Comparison of ENCODE assay signal across 11 cellular contexts in genomic region chr15:78374436-78375393, GRCh38. TPM values are rescaled to one million over a fixed set of nuclear protein-coding genes. Genes with fewer than 3 reads are reported as not detected.
DNase-seq lines count a peak whose midpoint lies in the region; ATAC-seq and TF ChIP-seq lines count a peak whose summit lies in the region.
"Had no signal": no experiment of that assay in that cellular context is flagged by ENCODE, and none has a peak within 500 bp of the region (broad histone marks: within the 10 kb centered on the region; RNA-seq: fewer than 3 reads in every experiment).

No MANE protein-coding gene starts in this region.

- DNase-seq in DMS53 treated with DMSO at 0.1 percent for 48 hours (lab: John Stamatoyannopoulos, UW; ENCODE audit: unreplicated experiment): peak; percentile 76
- peak; percentile 70 for DNase-seq in NB4 (ENCODE audit: low read depth)
- DNase-seq in activated CD4-positive, alpha-beta memory T cell treated with anti-CD3 and anti-CD28 coated beads for 36 hours: peak; percentile 37
- DNase-seq in naive thymus-derived CD4-positive, alpha-beta T cell: no peak
- DNase-seq in activated T-helper 2 cell treated with anti-CD3 and anti-CD28 coated beads, Interferon-gamma antibody, Interleukin-2, Interleukin-4, amounts not matched to agents 10 μg/mL and 5 μg/mL and 100 μg/mL, durations not matched to agents 14 hours and 24 hours and 36 hours (ENCODE audit: low spot score): no peak
- no peak for DNase-seq in NCI-H345 treated with DMSO at 0.1 percent for 48 hours (lab: John Stamatoyannopoulos, UW; ENCODE audit: unreplicated experiment)
- no peak for DNase-seq in left cardiac atrium
- DNase-seq: effector CD8-positive, alpha-beta T cell; GF-D8 had no signal

- H3K27me3 ChIP-seq in naive thymus-derived CD4-positive, alpha-beta T cell (ENCODE audit: control insufficient read depth in 2 of 2, insufficient read depth in 2 of 2, low read length in 2 of 2): no peaks in the 10 kb centered on the region

- H3K9me3 ChIP-seq in naive thymus-derived CD4-positive, alpha-beta T cell (ENCODE audit: control insufficient read depth in 2 of 3, low read length in 3 of 3): no peaks in the 10 kb centered on the region

- no peak for TF ChIP-seq POLR2A in NB4 (IDR thresholded peaks at IDR 0.05; ENCODE audit: extremely low read depth, insufficient read length)

- peak; percentile 66 for ATAC-seq in naive thymus-derived CD4-positive, alpha-beta T cell
- no peak for ATAC-seq in HG03139 (IDR thresholded peaks at IDR 0.05; ENCODE audit: unreplicated experiment)
- ATAC-seq in left cardiac atrium: no peak

- H3K4me3 Mint-ChIP-seq in activated CD4-positive, alpha-beta memory T cell treated with anti-CD3 and anti-CD28 coated beads for 36 hours: no peak overlapping the region
- no peak overlapping the region for H3K4me3 Mint-ChIP-seq in naive thymus-derived CD4-positive, alpha-beta T cell
- no peak overlapping the region for H3K4me3 Mint-ChIP-seq in activated T-helper 2 cell treated with anti-CD3 and anti-CD28 coated beads, Interferon-gamma antibody, Interleukin-2, Interleukin-4, amounts not matched to agents 10 μg/mL and 5 μg/mL and 100 μg/mL, durations not matched to agents 14 hours and 24 hours and 36 hours (ENCODE audit: low read depth)

- no peak overlapping the region for H3K4me3 ChIP-seq in NB4 (ENCODE audit: low read depth, low read length)
- no peak overlapping the region for H3K4me3 ChIP-seq in naive thymus-derived CD4-positive, alpha-beta T cell (ENCODE audit: low read length)

- H3K4me1 ChIP-seq in naive thymus-derived CD4-positive, alpha-beta T cell (ENCODE audit: control insufficient read depth in 2 of 2, insufficient read depth in 2 of 2, low read length in 2 of 2): no peaks in the 10 kb centered on the region

- POLR2A ChIA-PET in activated CD4-positive, alpha-beta memory T cell treated with anti-CD3 and anti-CD28 coated beads for 36 hours (lab: Charles Lee): no interaction called here
- POLR2A ChIA-PET in naive thymus-derived CD4-positive, alpha-beta T cell (lab: Charles Lee): no interaction called here

- H3K36me3 ChIP-seq in naive thymus-derived CD4-positive, alpha-beta T cell (ENCODE audit: control insufficient read depth in 2 of 3, insufficient read depth in 3 of 3, low read length in 3 of 3): no peaks in the 10 kb centered on the region

- H3K4me1 Mint-ChIP-seq in activated CD4-positive, alpha-beta memory T cell treated with anti-CD3 and anti-CD28 coated beads for 36 hours (ENCODE audit: low read depth): peaks cover 4% of the 10 kb centered on the region
- H3K4me1 Mint-ChIP-seq in naive thymus-derived CD4-positive, alpha-beta T cell: peaks cover 0 to 9% (median 6%) of the 10 kb centered on the region in 7 donors
- H3K4me1 Mint-ChIP-seq in activated T-helper 2 cell treated with anti-CD3 and anti-CD28 coated beads, Interferon-gamma antibody, Interleukin-2, Interleukin-4, amounts not matched to agents 10 μg/mL and 5 μg/mL and 100 μg/mL, durations not matched to agents 14 hours and 24 hours and 36 hours (ENCODE audit: low read depth): peaks cover 5% of the 10 kb centered on the region

- H3K9me3 Mint-ChIP-seq in activated CD4-positive, alpha-beta memory T cell treated with anti-CD3 and anti-CD28 coated beads for 36 hours: peaks cover 4% of the 10 kb centered on the region
- H3K9me3 Mint-ChIP-seq in naive thymus-derived CD4-positive, alpha-beta T cell: no peaks in the 10 kb centered on the region
- H3K9me3 Mint-ChIP-seq in activated T-helper 2 cell treated with anti-CD3 and anti-CD28 coated beads, Interferon-gamma antibody, Interleukin-2, Interleukin-4, amounts not matched to agents 10 μg/mL and 5 μg/mL and 100 μg/mL, durations not matched to agents 14 hours and 24 hours and 36 hours: no peaks in the 10 kb centered on the region

- H3K27ac Mint-ChIP-seq in activated CD4-positive, alpha-beta memory T cell treated with anti-CD3 and anti-CD28 coated beads for 36 hours: no peak overlapping the region
- H3K27ac Mint-ChIP-seq in naive thymus-derived CD4-positive, alpha-beta T cell: peak overlapping the region in 1 of 9 donors; percentile 16
- H3K27ac Mint-ChIP-seq in activated T-helper 2 cell treated with anti-CD3 and anti-CD28 coated beads, Interferon-gamma antibody, Interleukin-2, Interleukin-4, amounts not matched to agents 10 μg/mL and 5 μg/mL and 100 μg/mL, durations not matched to agents 14 hours and 24 hours and 36 hours: no peak overlapping the region

- H3K27ac ChIP-seq in naive thymus-derived CD4-positive, alpha-beta T cell (ENCODE audit: low read depth, low read length): no peak overlapping the region

- H3K27me3 Mint-ChIP-seq in activated CD4-positive, alpha-beta memory T cell treated with anti-CD3 and anti-CD28 coated beads for 36 hours: peaks cover 2% of the 10 kb centered on the region
- H3K27me3 Mint-ChIP-seq in naive thymus-derived CD4-positive, alpha-beta T cell: peaks cover 0 to 31% (median 5%) of the 10 kb centered on the region in 5 donors
- peaks cover 16% of the 10 kb centered on the region for H3K27me3 Mint-ChIP-seq in activated T-helper 2 cell treated with anti-CD3 and anti-CD28 coated beads, Interferon-gamma antibody, Interleukin-2, Interleukin-4, amounts not matched to agents 10 μg/mL and 5 μg/mL and 100 μg/mL, durations not matched to agents 14 hours and 24 hours and 36 hours (ENCODE audit: low read depth)

- TF ChIP-seq CTCF in NB4 (IDR thresholded peaks at IDR 0.05; ENCODE audit: low read depth, low read length): no peak

- no peaks in the 10 kb centered on the region for H3K36me3 Mint-ChIP-seq in activated CD4-positive, alpha-beta memory T cell treated with anti-CD3 and anti-CD28 coated beads for 36 hours
- no peaks in the 10 kb centered on the region for H3K36me3 Mint-ChIP-seq in naive thymus-derived CD4-positive, alpha-beta T cell
- H3K36me3 Mint-ChIP-seq in activated T-helper 2 cell treated with anti-CD3 and anti-CD28 coated beads, Interferon-gamma antibody, Interleukin-2, Interleukin-4, amounts not matched to agents 10 μg/mL and 5 μg/mL and 100 μg/mL, durations not matched to agents 14 hours and 24 hours and 36 hours (ENCODE audit: low read depth): no peaks in the 10 kb centered on the region

- intact Hi-C loops in activated CD4-positive, alpha-beta memory T cell treated with anti-CD3 and anti-CD28 coated beads for 36 hours (cut with micrococcal nuclease): no loop called here
- intact Hi-C loops in naive thymus-derived CD4-positive, alpha-beta T cell (cut with micrococcal nuclease): no loop called here
- intact Hi-C loops in activated T-helper 2 cell treated with anti-CD3 and anti-CD28 coated beads, Interferon-gamma antibody, Interleukin-2, Interleukin-4, amounts not matched to agents 10 μg/mL and 5 μg/mL and 100 μg/mL, durations not matched to agents 14 hours and 24 hours and 36 hours (cut with micrococcal nuclease): no loop called here
- intact Hi-C loops in left cardiac atrium (cut with DNase I): no loop called here

- CTCF ChIA-PET in activated CD4-positive, alpha-beta memory T cell treated with anti-CD3 and anti-CD28 coated beads for 36 hours (lab: Charles Lee): no interaction called here
- CTCF ChIA-PET in naive thymus-derived CD4-positive, alpha-beta T cell (lab: Charles Lee): no interaction called here

RNA-seq across cellular contexts. Expression of gene CRABP1, which starts 34.6 kb away (rescaled TPM):
- not detected for total RNA-seq in activated CD4-positive, alpha-beta memory T cell treated with anti-CD3 and anti-CD28 coated beads for 36 hours
- total RNA-seq in naive thymus-derived CD4-positive, alpha-beta T cell: not detected
- not detected for polyA plus RNA-seq in naive thymus-derived CD4-positive, alpha-beta T cell
- 0.57 TPM in 1 of 2 replicates, not detected in the other for total RNA-seq in activated T-helper 2 cell treated with anti-CD3 and anti-CD28 coated beads, Interferon-gamma antibody, Interleukin-2, Interleukin-4, amounts not matched to agents 10 μg/mL and 5 μg/mL and 100 μg/mL, durations not matched to agents 14 hours and 24 hours and 36 hours
- not detected for total RNA-seq in left cardiac atrium
- total RNA-seq: kidney epithelial cell had no signal

Comparison
In these comparisons a context has a peak if more than half of its experiments do, and no peak if none do; other contexts are left out.
1. DNase-seq: peak in DMS53 treated with DMSO at 0.1 percent for 48 hours (single experiment), NB4 (single experiment) and activated CD4-positive, alpha-beta memory T cell treated with anti-CD3 and anti-CD28 coated beads for 36 hours (single experiment); none in naive thymus-derived CD4-positive, alpha-beta T cell (0 of 9), activated T-helper 2 cell treated with anti-CD3 and anti-CD28 coated beads, Interferon-gamma antibody, Interleukin-2, Interleukin-4, amounts not matched to agents 10 μg/mL and 5 μg/mL and 100 μg/mL, durations not matched to agents 14 hours and 24 hours and 36 hours (single experiment), NCI-H345 treated with DMSO at 0.1 percent for 48 hours (single experiment) and left cardiac atrium (single experiment).